Comparison of ENCODE assay signal across 8 cellular contexts in genomic region chr10:73908853-73909611, GRCh38. TPM values are rescaled to one million over a fixed set of nuclear protein-coding genes. Genes with fewer than 3 reads are reported as not detected.
DNase-seq lines count a peak whose midpoint lies in the region; ATAC-seq and TF ChIP-seq lines count a peak whose summit lies in the region.

No MANE protein-coding gene starts in this region.

- no peaks in the 10 kb centered on the region for H3K9me3 Mint-ChIP-seq in activated naive CD8-positive, alpha-beta T cell treated with anti-CD3 and anti-CD28 coated beads for 36 hours

- TF ChIP-seq CTCF in RWPE1 (conservative IDR thresholded peaks at IDR 0.05; ENCODE audit: low read depth) (no peak), kidney epithelial cell (IDR thresholded peaks at IDR 0.05; ENCODE audit: insufficient read depth, low read length, poor library complexity, severe bottlenecking) (no peak)

- POLR2A ChIA-PET in RWPE1 (lab: Yijun Ruan, JAX; ENCODE audit: low non-redundant PET) = interaction anchor here (1.0 kb wide), 1 partner anchor 21 kb away, joined by 3 read pairs; no protein-coding TSS in a partner anchor

- H3K27me3 Mint-ChIP-seq in activated naive CD8-positive, alpha-beta T cell treated with anti-CD3 and anti-CD28 coated beads for 36 hours = peaks cover 67% of the 10 kb centered on the region

- H3K27ac Mint-ChIP-seq in activated naive CD8-positive, alpha-beta T cell treated with anti-CD3 and anti-CD28 coated beads for 36 hours = no peak overlapping the region

- no peak overlapping the region for H3K4me3 ChIP-seq in kidney epithelial cell (ENCODE audit: low read depth, low read length)

- H3K36me3 Mint-ChIP-seq in activated naive CD8-positive, alpha-beta T cell treated with anti-CD3 and anti-CD28 coated beads for 36 hours = no peaks in the 10 kb centered on the region

- ATAC-seq in HG02798 (IDR thresholded peaks at IDR 0.05; ENCODE audit: poor library complexity, unreplicated experiment) = peak; percentile 39

- CTCF ChIA-PET in RWPE1 (lab: Yijun Ruan, JAX) = interaction anchor here (5.5 kb wide), 1 partner anchor 22 kb away, joined by 29 read pairs; no protein-coding TSS in a partner anchor

- peaks cover 37% of the 10 kb centered on the region for H3K4me1 Mint-ChIP-seq in activated naive CD8-positive, alpha-beta T cell treated with anti-CD3 and anti-CD28 coated beads for 36 hours

- H3K4me3 Mint-ChIP-seq in activated naive CD8-positive, alpha-beta T cell treated with anti-CD3 and anti-CD28 coated beads for 36 hours = peak overlapping the region; percentile 25

- peak overlapping the region; percentile 97 for H3K27ac ChIP-seq in RWPE1

- peak; percentile 73 for DNase-seq in GM03348 (ENCODE audit: low spot score)
- peak; percentile 85 for DNase-seq in RWPE1 (ENCODE audit: low spot score)
- peak; percentile 40 for DNase-seq in activated naive CD8-positive, alpha-beta T cell treated with anti-CD3 and anti-CD28 coated beads for 36 hours
- peak; percentile 97 for DNase-seq in kidney epithelial cell (ENCODE audit: low read depth)
- DNase-seq in stimulated activated CD8-positive, alpha-beta memory T cell treated with anti-CD3 and anti-CD28 coated beads, Interleukin-7, amount 100 ng/mL, for 4 hours (ENCODE audit: low read depth in 2 of 2) = peak; percentile 78 to 80
- no peak for DNase-seq in NCI-H1092 treated with DMSO at 0.1 percent for 48 hours (lab: John Stamatoyannopoulos, UW)
- DNase-seq in NCI-H526 (lab: John Stamatoyannopoulos, UW) = no peak

- H3K36me3 ChIP-seq in kidney epithelial cell (ENCODE audit: control insufficient read depth, insufficient read depth, low read length) = peaks cover 2% of the 10 kb centered on the region

- no peaks in the 10 kb centered on the region for H3K27me3 ChIP-seq in kidney epithelial cell (ENCODE audit: control insufficient read depth, insufficient read depth, low read length)

RNA-seq across cellular contexts. Expression of gene PLAU, which starts 1.9 kb away (rescaled TPM):
- under 1 TPM in 1 of 2 experiments, not detected in 1; 0.12 TPM for total RNA-seq in activated naive CD8-positive, alpha-beta T cell treated with anti-CD3 and anti-CD28 coated beads for 36 hours
- total RNA-seq in kidney epithelial cell = 709 and 758 TPM in 2 replicates

RNA-seq across cellular contexts. Expression of gene CAMK2G, which starts 34.7 kb away (rescaled TPM):
- total RNA-seq in activated naive CD8-positive, alpha-beta T cell treated with anti-CD3 and anti-CD28 coated beads for 36 hours = 10 to 100 TPM; 16.5 to 17.4 TPM
- total RNA-seq in kidney epithelial cell = 12.7 and 18.8 TPM in 2 replicates

Comparison
In these comparisons a context has a peak if more than half of its experiments do, and no peak if none do; other contexts are left out.
1. DNase-seq: peak in GM03348 (single experiment), RWPE1 (single experiment), activated naive CD8-positive, alpha-beta T cell treated with anti-CD3 and anti-CD28 coated beads for 36 hours (single experiment), kidney epithelial cell (single experiment) and stimulated activated CD8-positive, alpha-beta memory T cell treated with anti-CD3 and anti-CD28 coated beads, Interleukin-7, amount 100 ng/mL, for 4 hours (2 of 2); none in NCI-H1092 treated with DMSO at 0.1 percent for 48 hours (single experiment) and NCI-H526 (0 of 2).
2. RNA of gene PLAU, which starts 1.9 kb away (total RNA-seq): 709 to 758 TPM in kidney epithelial cell; 0.12 TPM in activated naive CD8-positive, alpha-beta T cell treated with anti-CD3 and anti-CD28 coated beads for 36 hours; every median in the first group is over 100 times any median in the second.